8 cellular contexts compared by ENCODE assay signal in the genomic region with DNA sequence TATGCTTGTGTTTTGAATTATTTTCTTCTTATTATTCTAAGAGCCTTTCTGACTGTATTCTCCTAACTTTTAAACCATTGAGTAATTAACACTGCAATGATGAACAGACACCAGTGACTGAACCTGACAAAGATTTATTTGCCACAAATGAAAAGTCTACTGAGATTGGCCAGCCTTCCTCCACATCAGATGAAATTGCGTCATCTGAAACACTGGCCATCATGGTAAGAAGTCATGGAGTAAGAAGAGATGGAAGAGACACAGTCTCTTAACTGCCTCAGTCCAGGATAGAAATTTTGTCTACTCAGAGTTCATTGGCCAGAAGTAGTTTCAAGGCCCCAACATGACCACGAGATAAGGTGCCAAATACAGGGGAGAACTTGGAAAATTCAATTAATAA.
"Had no signal": no experiment of that assay in that cellular context is flagged by ENCODE, and none has a peak within 500 bp of the region (broad histone marks: within the 10 kb centered on the region; RNA-seq: fewer than 3 reads in every experiment).

No MANE protein-coding gene starts in this region.

- FAIRE-seq: G401.6, GM12878, GM12891, GM12892, GM18507, GM19239 had no signal

- H3K4me3 ChIP-seq: GM12878 had no signal

- DNase-seq: GDM1, GF-D8 had no signal

- ATAC-seq: GM12878 had no signal
